Comparison of ENCODE assay signal across 8 cellular contexts in the genomic region with DNA sequence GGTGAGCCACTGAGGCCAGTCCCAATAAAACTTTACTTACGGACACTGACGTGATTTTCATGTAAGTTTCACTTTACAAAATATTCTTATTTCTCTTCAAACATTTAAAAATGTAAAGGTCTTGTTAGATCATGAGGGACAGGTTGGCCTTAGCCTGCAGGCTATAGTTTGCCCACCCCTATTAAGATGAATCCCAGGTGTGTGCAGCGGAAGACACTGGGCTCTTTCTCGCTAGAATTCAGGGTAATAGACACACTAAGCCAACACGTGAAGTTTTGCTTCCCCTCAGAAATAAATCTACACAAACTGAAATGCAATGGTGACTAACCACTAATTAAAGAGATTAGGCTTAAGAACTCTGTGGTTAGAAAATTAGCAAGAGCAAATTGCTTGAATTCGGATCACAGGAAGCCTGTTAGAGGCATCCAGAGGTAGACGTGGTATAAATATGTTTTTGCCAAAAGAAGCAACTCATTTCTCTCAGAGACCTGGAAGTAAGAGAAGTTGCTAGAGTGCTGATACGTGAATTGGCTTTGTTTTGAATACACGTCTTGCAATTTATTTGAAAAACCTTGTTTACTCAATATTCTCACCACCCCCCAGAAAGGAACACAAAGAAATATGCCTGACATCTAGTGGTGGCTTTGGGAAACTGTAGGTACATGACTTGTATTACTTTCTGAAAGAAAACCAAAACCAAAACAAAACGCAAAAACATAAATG.
DNase-seq lines count a peak whose midpoint lies in the region; ATAC-seq and TF ChIP-seq lines count a peak whose summit lies in the region.

No MANE protein-coding gene starts in this region.

- H3K36me3 Mint-ChIP-seq in CD4-positive, alpha-beta memory T cell, result peaks cover 0 to 7% of the 10 kb centered on the region in 2 donors
- H3K36me3 Mint-ChIP-seq in activated T-cell treated with anti-CD3 and anti-CD28 coated beads, Interleukin-2, amount 50 U/mL, for 72 hours (ENCODE audit: insufficient read depth in 2 of 2), result no peaks in the 10 kb centered on the region

- ATAC-seq in GM18867 (IDR thresholded peaks at IDR 0.05; ENCODE audit: unreplicated experiment), result peak; percentile 71
- ATAC-seq in HG03432 (IDR thresholded peaks at IDR 0.05; ENCODE audit: unreplicated experiment), result peak; percentile 87
- ATAC-seq in activated T-cell treated with anti-CD3 and anti-CD28 coated beads, Interleukin-2, amount 50 U/mL, for 72 hours (replicated peaks in 1 of 2), result peak; percentile 95 to 97

- 45% methylated on average over 10 of the region's 10 CpGs for WGBS in prostate gland
- WGBS in lower leg skin, 2 donors, result 37 to 45% methylated on average over 10 of the region's 10 CpGs

- peaks cover 4 to 12% (median 7%) of the 10 kb centered on the region in 4 donors for H3K4me1 Mint-ChIP-seq in CD4-positive, alpha-beta memory T cell
- peaks cover 10% of the 10 kb centered on the region for H3K4me1 Mint-ChIP-seq in activated T-cell treated with anti-CD3 and anti-CD28 coated beads, Interleukin-2, amount 50 U/mL, for 72 hours (ENCODE audit: low read depth)

- H3K4me3 Mint-ChIP-seq in CD4-positive, alpha-beta memory T cell, result peak overlapping the region in 6 of 8 donors; percentile 4 to 75 (median 21)
- peak overlapping the region; percentile 27 to 68 for H3K4me3 Mint-ChIP-seq in activated T-cell treated with anti-CD3 and anti-CD28 coated beads, Interleukin-2, amount 50 U/mL, for 72 hours

- H3K27me3 ChIP-seq in CD4-positive, alpha-beta memory T cell (ENCODE audit: insufficient read depth, low read length), result no peaks in the 10 kb centered on the region
- no peaks in the 10 kb centered on the region for H3K27me3 ChIP-seq in prostate gland (replicated peaks; ENCODE audit: insufficient read depth)

- DNase-seq in CD4-positive, alpha-beta memory T cell, result peak; percentile 68 to 76 (median 72)
- DNase-seq in NCI-H460 (ENCODE audit: extremely low read depth, low read depth), result peak; percentile 45
- DNase-seq in activated T-cell treated with anti-CD3 and anti-CD28 coated beads, Interleukin-2, amount 50 U/mL, for 72 hours, result peak; percentile 48 to 61
- peak; percentile 47 for DNase-seq in glomerular visceral epithelial cell (ENCODE audit: extremely low spot score)
- peak; percentile 23 for DNase-seq in prostate gland (ENCODE audit: low spot score)
- DNase-seq in lower leg skin (ENCODE audit: low spot score in 2 of 2), result no peak

- POLR2A ChIA-PET in CD4-positive, alpha-beta memory T cell (lab: Charles Lee; ENCODE audit: partially characterized antibody), result no interaction called here

- H3K9me3 ChIP-seq in CD4-positive, alpha-beta memory T cell (ENCODE audit: control insufficient read depth in 1 of 2, low read length in 2 of 2), result no peaks in the 10 kb centered on the region
- H3K9me3 ChIP-seq in prostate gland, result no peaks in the 10 kb centered on the region

- peaks cover 10% of the 10 kb centered on the region for H3K4me1 ChIP-seq in CD4-positive, alpha-beta memory T cell (ENCODE audit: insufficient read depth, low read length)
- no peaks in the 10 kb centered on the region for H3K4me1 ChIP-seq in prostate gland (replicated peaks)

- no peak overlapping the region for H3K27ac ChIP-seq in CD4-positive, alpha-beta memory T cell (ENCODE audit: low read depth, low read length)
- H3K27ac ChIP-seq in prostate gland, result no peak overlapping the region

- H3K27ac Mint-ChIP-seq in CD4-positive, alpha-beta memory T cell, result peak overlapping the region in 5 of 7 donors; percentile 48 to 80 (median 54)
- H3K27ac Mint-ChIP-seq in activated T-cell treated with anti-CD3 and anti-CD28 coated beads, Interleukin-2, amount 50 U/mL, for 72 hours, result peak overlapping the region; percentile 86

- H3K27me3 Mint-ChIP-seq in CD4-positive, alpha-beta memory T cell, result no peaks in the 10 kb centered on the region
- H3K27me3 Mint-ChIP-seq in activated T-cell treated with anti-CD3 and anti-CD28 coated beads, Interleukin-2, amount 50 U/mL, for 72 hours (ENCODE audit: low read depth), result no peaks in the 10 kb centered on the region

- no peaks in the 10 kb centered on the region for H3K36me3 ChIP-seq in CD4-positive, alpha-beta memory T cell (ENCODE audit: insufficient read depth, low read length)
- H3K36me3 ChIP-seq in prostate gland, result no peaks in the 10 kb centered on the region

- H3K9me3 Mint-ChIP-seq in CD4-positive, alpha-beta memory T cell, result no peaks in the 10 kb centered on the region
- no peaks in the 10 kb centered on the region for H3K9me3 Mint-ChIP-seq in activated T-cell treated with anti-CD3 and anti-CD28 coated beads, Interleukin-2, amount 50 U/mL, for 72 hours

- intact Hi-C loops in CD4-positive, alpha-beta memory T cell (cut with micrococcal nuclease), result loop anchor here (1.0 to 10.0 kb wide), 7 partner anchors 145 to 547 kb away; a partner anchor contains a TSS
- intact Hi-C loops in prostate gland (cut with DNase I) (loop anchor here (5.0 kb wide), 1 partner anchor 160 kb away; no protein-coding TSS in a partner anchor), lower leg skin (cut with DNase I; ENCODE audit: low total_unique reads) (no loop called here)

- CTCF ChIA-PET in CD4-positive, alpha-beta memory T cell (lab: Charles Lee; ENCODE audit: partially characterized antibody), result interaction anchor here (1.0 kb wide), 1 partner anchor 10 kb away, joined by 3 read pairs; no protein-coding TSS in a partner anchor

- TF ChIP-seq POLR2A in prostate gland (IDR thresholded peaks at IDR 0.05), result no peak
- TF ChIP-seq POLR2A in lower leg skin (IDR thresholded peaks at IDR 0.05), result no peak

- TF ChIP-seq CTCF in prostate gland (IDR thresholded peaks at IDR 0.05) (peak; percentile 19 to 90 (median 70)), lower leg skin (IDR thresholded peaks at IDR 0.05) (peak in 1 of 3 donors; percentile 34)

- no peak overlapping the region for H3K4me3 ChIP-seq in CD4-positive, alpha-beta memory T cell (ENCODE audit: low read length in 2 of 2)
- H3K4me3 ChIP-seq in prostate gland (no peak overlapping the region), lower leg skin (ENCODE audit: low read depth, poor library complexity, severe bottlenecking) (no peak overlapping the region)

Comparison
In these comparisons a context has a peak if more than half of its experiments do, and no peak if none do; other contexts are left out.
1. DNase-seq: peak in CD4-positive, alpha-beta memory T cell (5 of 5), NCI-H460 (single experiment), activated T-cell treated with anti-CD3 and anti-CD28 coated beads, Interleukin-2, amount 50 U/mL, for 72 hours (2 of 2), glomerular visceral epithelial cell (single experiment) and prostate gland (single experiment); none in lower leg skin (0 of 2).
2. Peak in every context shown above with its lines, with median percentiles within 50 percentile points of each other: ATAC-seq.